In the genomic region with DNA sequence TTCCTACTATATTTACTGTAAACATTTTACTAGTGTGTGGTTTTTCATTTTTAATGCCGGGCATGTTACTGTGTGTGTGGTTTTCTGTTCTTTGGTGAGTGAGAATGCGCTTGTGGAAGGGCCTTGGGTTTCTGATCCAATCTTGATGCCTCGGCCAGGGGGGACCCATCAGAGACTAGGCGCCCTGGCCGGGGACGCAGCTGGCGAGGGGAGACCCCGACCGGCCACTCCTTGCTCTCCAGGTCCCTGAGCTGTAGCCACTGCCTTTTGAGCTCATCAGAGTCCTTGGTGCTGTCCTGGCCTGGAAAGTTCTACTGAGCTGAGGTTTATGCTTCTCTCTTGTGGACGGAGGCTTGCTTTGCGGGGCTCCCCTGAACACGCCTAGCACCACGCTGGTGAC, we compare ENCODE assay signal across 9 cellular contexts. TPM values are rescaled to one million over a fixed set of nuclear protein-coding genes. Genes with fewer than 3 reads are reported as not detected.
"Had no signal": no experiment of that assay in that cellular context is flagged by ENCODE, and none has a peak within 500 bp of the region (broad histone marks: within the 10 kb centered on the region; RNA-seq: fewer than 3 reads in every experiment).

No MANE protein-coding gene starts in this region.

- H3K27ac ChIP-seq: GM23248 had no signal

- H3K27ac Mint-ChIP-seq: HFFc6 had no signal

- H3K9me3 ChIP-seq: HAP-1 had no signal

- H3K4me3 Mint-ChIP-seq: HFFc6 had no signal

- H3K4me3 ChIP-seq: GM23248, HAP-1, K562 had no signal

- H3K9me3 Mint-ChIP-seq: HFFc6 had no signal

- H2AFZ ChIP-seq: GM23248 had no signal

- DNase-seq: GM23248, GOT3, HFFc6, IMR-90, KG1 had no signal

- H3K4me1 ChIP-seq: HAP-1 had no signal

- ATAC-seq: HCT116, K562 had no signal

- H3K9ac ChIP-seq: GM23248 had no signal

- H3K36me3 ChIP-seq: HAP-1 had no signal

RNA-seq across cellular contexts. Expression of a gene that starts 47.2 kb away (rescaled TPM):
- total RNA-seq: GM23248, HFFc6, HT-29, K562 had no signal
- polyA plus RNA-seq: GM23248, K562 had no signal
